22 cellular contexts compared by ENCODE assay signal in the genomic region with DNA sequence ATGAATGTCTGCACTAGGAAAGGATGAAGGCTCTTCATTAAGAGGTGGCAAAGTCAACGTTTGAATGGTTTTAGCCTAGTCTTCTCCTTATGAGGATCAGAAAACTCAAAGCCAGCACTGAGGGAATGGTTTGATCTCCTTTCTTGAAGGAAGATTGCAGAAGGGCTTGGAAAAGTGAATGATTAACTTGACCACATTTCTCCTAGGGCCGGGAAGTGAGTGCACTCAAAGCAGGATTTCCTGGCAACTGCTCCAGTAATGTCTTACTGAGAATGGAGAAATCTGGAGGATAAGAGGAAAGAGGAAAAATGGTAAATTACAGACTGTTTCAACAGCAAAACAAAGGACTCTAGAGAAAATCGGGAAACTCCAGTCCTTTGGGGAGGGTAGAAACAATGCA.
DNase-seq lines count a peak whose midpoint lies in the region; ATAC-seq and TF ChIP-seq lines count a peak whose summit lies in the region.
"Had no signal": no experiment of that assay in that cellular context is flagged by ENCODE, and none has a peak within 500 bp of the region (broad histone marks: within the 10 kb centered on the region; RNA-seq: fewer than 3 reads in every experiment).

No MANE protein-coding gene starts in this region.

- in situ Hi-C loops in ACHN (cut with HindIII; ENCODE audit: low pct_ligation_motif_present, low pct_unique_long_range_greater_than_20kb, low sequenced_read_pairs): no loop called here

- H3K36me3 ChIP-seq in mucosa of descending colon (ENCODE audit: low read depth): no peaks in the 10 kb centered on the region
- H3K36me3 ChIP-seq: MG63 had no signal

- peak overlapping the region; percentile 38 for H3K27ac Mint-ChIP-seq in chondrocyte (ENCODE audit: unreplicated experiment)
- H3K27ac Mint-ChIP-seq: B cell, CD14-positive monocyte had no signal

- H3K4me3 ChIP-seq in mucosa of descending colon: no peak overlapping the region
- H3K4me3 ChIP-seq: K562, MG63 had no signal

- DNase-seq in ACHN: peak; percentile 56
- no peak for DNase-seq in chondrocyte (ENCODE audit: low spot score)
- DNase-seq in glomerular visceral epithelial cell (ENCODE audit: extremely low spot score): peak; percentile 79
- peak in 1 of 3 donors; percentile 4 for DNase-seq in mucosa of descending colon
- no peak for DNase-seq in Right ventricle myocardium superior
- DNase-seq in DMS53 treated with DMSO at 0.1 percent for 48 hours (lab: John Stamatoyannopoulos, UW; ENCODE audit: unreplicated experiment): no peak
- DNase-seq: COR-L47, DMS 273 treated with DMSO at 0.1 percent for 48 hours, MG63, NCI-H1417, NCI-H187, NCI-H446, NCI-H526, OCI-M1, SIG-M5, SK-N-SH had no signal

- H3K4me1 ChIP-seq in mucosa of descending colon (ENCODE audit: low read depth): peaks cover 2% of the 10 kb centered on the region

- H3K27me3 Mint-ChIP-seq in chondrocyte (ENCODE audit: low read depth): no peaks in the 10 kb centered on the region

- intact Hi-C loops in mucosa of descending colon (cut with DNase I, micrococcal nuclease): no loop called here
- intact Hi-C loops in Right ventricle myocardium superior (cut with DNase I): no loop called here

- no peak overlapping the region for H3K4me3 Mint-ChIP-seq in chondrocyte (ENCODE audit: unreplicated experiment)
- H3K4me3 Mint-ChIP-seq: B cell, CD14-positive monocyte had no signal

- peaks cover 2% of the 10 kb centered on the region for H3K36me3 Mint-ChIP-seq in chondrocyte (ENCODE audit: low read depth)
- H3K36me3 Mint-ChIP-seq: CD14-positive monocyte had no signal

- H3K4me1 Mint-ChIP-seq in chondrocyte (ENCODE audit: low read depth): peaks cover 49% of the 10 kb centered on the region
- H3K4me1 Mint-ChIP-seq: B cell, CD14-positive monocyte had no signal

- peaks cover 10% of the 10 kb centered on the region for H3K9me3 Mint-ChIP-seq in chondrocyte (ENCODE audit: low read depth)

- TF ChIP-seq CTCF in chondrocyte (IDR thresholded peaks at IDR 0.05) (no peak), mucosa of descending colon (IDR thresholded peaks at IDR 0.05) (no peak)

- ATAC-seq in mucosa of descending colon (peak; percentile 65), GM21423 (IDR thresholded peaks at IDR 0.05; ENCODE audit: unreplicated experiment) (no peak), Right ventricle myocardium superior (ENCODE audit: poor library complexity) (no peak), GM18498 (IDR thresholded peaks at IDR 0.05; ENCODE audit: unreplicated experiment) (no peak)
- ATAC-seq: HepG2, K562 had no signal

- no peaks in the 10 kb centered on the region for H3K9me3 ChIP-seq in mucosa of descending colon
- H3K9me3 ChIP-seq: MG63, SK-N-SH had no signal

Comparison
In these comparisons a context has a peak if more than half of its experiments do, and no peak if none do; other contexts are left out.
1. DNase-seq: peak in ACHN (single experiment) and glomerular visceral epithelial cell (single experiment); none in chondrocyte (single experiment), Right ventricle myocardium superior (single experiment) and DMS53 treated with DMSO at 0.1 percent for 48 hours (single experiment).